In the genomic region with DNA sequence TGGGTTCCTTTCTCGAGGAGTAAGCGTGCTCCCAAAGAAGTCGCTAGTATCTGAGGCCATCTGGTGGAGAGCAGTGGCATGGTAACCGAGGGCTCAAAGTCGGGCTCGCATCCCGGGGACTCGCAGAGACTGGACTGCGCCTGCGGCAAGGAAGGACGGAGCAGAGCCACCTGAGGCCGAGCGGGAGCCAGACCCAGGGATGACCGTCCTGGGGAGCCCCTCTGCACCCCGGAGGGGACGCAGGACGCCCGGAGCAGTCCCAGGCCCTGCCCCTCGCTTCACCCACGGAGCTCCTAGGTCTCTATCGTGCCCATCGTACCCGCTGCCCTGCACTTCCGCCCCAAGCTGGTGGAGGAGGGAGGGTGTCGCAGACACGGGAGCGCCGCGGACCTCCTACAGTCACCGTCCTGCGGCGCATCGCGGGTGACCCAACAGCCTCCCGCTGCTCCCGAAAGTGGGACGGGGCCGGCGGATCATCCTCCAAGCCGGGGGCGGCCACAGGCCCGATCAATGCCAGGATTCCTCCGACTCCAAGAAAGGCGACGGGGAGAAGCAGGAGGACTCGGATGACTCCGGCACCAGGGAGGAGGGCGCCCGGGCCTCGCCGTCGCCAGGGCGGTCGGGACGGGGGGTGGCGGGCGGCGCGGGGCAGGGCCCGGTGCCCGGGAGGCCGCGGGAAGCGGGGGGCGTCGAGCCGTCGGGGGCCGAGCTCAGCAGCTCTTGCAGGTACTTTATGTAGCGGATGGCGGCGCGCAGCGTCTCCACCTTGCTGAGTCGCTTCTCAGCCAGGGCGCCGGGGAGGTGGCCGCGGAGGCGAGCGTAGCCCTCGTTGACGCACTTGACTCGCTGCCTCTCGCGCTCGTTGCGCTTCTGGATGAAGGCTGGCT, we compare ENCODE assay signal across 8 cellular contexts. TPM values are rescaled to one million over a fixed set of nuclear protein-coding genes. Genes with fewer than 3 reads are reported as not detected.
DNase-seq lines count a peak whose midpoint lies in the region; ATAC-seq and TF ChIP-seq lines count a peak whose summit lies in the region.

No MANE protein-coding gene starts in this region.

- H3K4me3 ChIP-seq in HFF-Myc (replicated peaks; ENCODE audit: low read depth, low read length), result peak overlapping the region; percentile 44
- H3K4me3 ChIP-seq in NB4 (ENCODE audit: low read depth, low read length), result peak overlapping the region; percentile 12
- peak overlapping the region; percentile 82 for H3K4me3 ChIP-seq in osteoblast (ENCODE audit: insufficient read depth, low read length)
- H3K4me3 ChIP-seq in thoracic aorta, result peak overlapping the region; percentile 86

- no peaks in the 10 kb centered on the region for H3K36me3 Mint-ChIP-seq in activated naive CD4-positive, alpha-beta T cell treated with anti-CD3 and anti-CD28 coated beads, Interleukin-2, amount 50 U/mL, for 72 hours
- H3K36me3 Mint-ChIP-seq in glutamatergic neuron (ENCODE audit: unreplicated experiment), result no peaks in the 10 kb centered on the region

- H3K27me3 Mint-ChIP-seq in glutamatergic neuron (ENCODE audit: unreplicated experiment), result peaks cover 7% of the 10 kb centered on the region

- peak overlapping the region; percentile 93 for H3K4me2 ChIP-seq in osteoblast (ENCODE audit: insufficient read depth, low read length)

- H3K4me1 ChIP-seq in osteoblast (ENCODE audit: insufficient read depth, low read length) (peaks cover 3% of the 10 kb centered on the region), thoracic aorta (ENCODE audit: control insufficient read depth in 1 of 2, low read depth in 2 of 2) (peaks cover 0 to 12% of the 10 kb centered on the region in 2 donors)

- no peak for TF ChIP-seq POLR2A in NB4 (IDR thresholded peaks at IDR 0.05; ENCODE audit: extremely low read depth, insufficient read length)

- no peaks in the 10 kb centered on the region for H3K79me2 ChIP-seq in osteoblast (ENCODE audit: insufficient read depth, low read length)

- in situ Hi-C loops in G401 (cut with HindIII; ENCODE audit: low sequenced_read_pairs), result no loop called here

- DNase-seq in G401 (ENCODE audit: low spot score) (peak; percentile 92), HFF-Myc (ENCODE audit: extremely low read depth, low read depth) (peak; percentile 76), NB4 (ENCODE audit: low read depth) (peak; percentile 84), glutamatergic neuron (peak; percentile 93), osteoblast (ENCODE audit: insufficient read length, low spot score, missing footprints) (peak; percentile 99), thoracic aorta (ENCODE audit: low spot score) (peak; percentile 60)
- peak; percentile 76 to 85 for DNase-seq in activated naive CD4-positive, alpha-beta T cell treated with anti-CD3 and anti-CD28 coated beads, Interleukin-2, amount 50 U/mL, for 72 hours (ENCODE audit: low spot score in 2 of 2)

- H3K27ac ChIP-seq in osteoblast (ENCODE audit: low read depth, low read length), result no peak overlapping the region
- H3K27ac ChIP-seq in thoracic aorta, result peak overlapping the region; percentile 20 to 58

- H3K27me3 ChIP-seq in osteoblast (ENCODE audit: insufficient read depth, low read length) (peaks cover 7% of the 10 kb centered on the region), thoracic aorta (replicated peaks; ENCODE audit: insufficient read depth) (no peaks in the 10 kb centered on the region)

- H3K9me3 Mint-ChIP-seq in activated naive CD4-positive, alpha-beta T cell treated with anti-CD3 and anti-CD28 coated beads, Interleukin-2, amount 50 U/mL, for 72 hours, result no peaks in the 10 kb centered on the region
- peaks cover 4% of the 10 kb centered on the region for H3K9me3 Mint-ChIP-seq in glutamatergic neuron (ENCODE audit: unreplicated experiment)

- H3K27ac Mint-ChIP-seq in activated naive CD4-positive, alpha-beta T cell treated with anti-CD3 and anti-CD28 coated beads, Interleukin-2, amount 50 U/mL, for 72 hours, result peak overlapping the region; percentile 65 to 82
- H3K27ac Mint-ChIP-seq in glutamatergic neuron (ENCODE audit: unreplicated experiment), result no peak overlapping the region

- TF ChIP-seq CTCF in HFF-Myc (IDR thresholded peaks at IDR 0.05; ENCODE audit: low read depth, low read length, missing control alignments) (peak; percentile 81), NB4 (IDR thresholded peaks at IDR 0.05; ENCODE audit: low read depth, low read length) (peak; percentile 72), glutamatergic neuron (IDR thresholded peaks at IDR 0.05; ENCODE audit: partially characterized antibody, unreplicated experiment) (peak; percentile 78), osteoblast (IDR thresholded peaks at IDR 0.05; ENCODE audit: extremely low read depth, low read depth, low read length) (peak; percentile 83), thoracic aorta (IDR thresholded peaks at IDR 0.05) (peak; percentile 85)

- peak; percentile 99 for ATAC-seq in SK-N-SH treated with all-trans-retinoic acid at 6 μM for 48 hours
- ATAC-seq in activated naive CD4-positive, alpha-beta T cell treated with anti-CD3 and anti-CD28 coated beads, Interleukin-2, amount 50 U/mL, for 72 hours, result peak; percentile 92
- peak; percentile 80 for ATAC-seq in thoracic aorta (ENCODE audit: insufficient number of reproducible peaks, low FRiP score, low read depth)

- peaks cover 8% of the 10 kb centered on the region for H3K4me1 Mint-ChIP-seq in glutamatergic neuron (ENCODE audit: low read depth, unreplicated experiment)

- H3K36me3 ChIP-seq in osteoblast (ENCODE audit: insufficient read depth, low read length), result no peaks in the 10 kb centered on the region
- H3K36me3 ChIP-seq in thoracic aorta, result no peaks in the 10 kb centered on the region

- peak overlapping the region; percentile 87 for H3K4me3 Mint-ChIP-seq in glutamatergic neuron (ENCODE audit: unreplicated experiment)

- peaks cover 3% of the 10 kb centered on the region for H4K20me1 ChIP-seq in osteoblast (ENCODE audit: insufficient read depth, low read length)

- H3K9me3 ChIP-seq in osteoblast (ENCODE audit: low read depth, low read length) (no peaks in the 10 kb centered on the region), thoracic aorta (no peaks in the 10 kb centered on the region)

- peak overlapping the region; percentile 97 for H2AFZ ChIP-seq in osteoblast (ENCODE audit: low read length)

TF ChIP-seq in SK-N-SH treated with all-trans-retinoic acid at 6 μM for 48 hours, 23 proteins besides CTCF, POLR2A, EP300 and RAD21 (continues in another document):
- no peak for TF ChIP-seq BACH2 (CRISPR knock-in tag; IDR thresholded peaks at IDR 0.05; ENCODE audit: borderline replicate concordance)
- no peak; the same call in 1 of the 2 replicates for TF ChIP-seq ZFP3 (CRISPR knock-in tag; IDR thresholded peaks at IDR 0.05)
- no peak for TF ChIP-seq ZNF565 (CRISPR knock-in tag; conservative IDR thresholded peaks at IDR 0.05; ENCODE audit: low read depth)
- TF ChIP-seq ARNTL (CRISPR knock-in tag; IDR thresholded peaks at IDR 0.05; ENCODE audit: borderline replicate concordance, low read depth), result no peak
- TF ChIP-seq ZFP30 (CRISPR knock-in tag; IDR thresholded peaks at IDR 0.05), result no peak
- TF ChIP-seq ESRRG (CRISPR knock-in tag; IDR thresholded peaks at IDR 0.05), result no peak
- no peak for TF ChIP-seq POU6F1 (CRISPR knock-in tag; IDR thresholded peaks at IDR 0.05; ENCODE audit: borderline replicate concordance, low read depth)
- TF ChIP-seq ZNF70 (CRISPR knock-in tag; IDR thresholded peaks at IDR 0.05), result no peak

RNA-seq across cellular contexts. Expression of gene CACNA1S, which starts 2.3 kb away (rescaled TPM):
- 0.06 TPM in 1 of 2 replicates, not detected in the other for total RNA-seq in G401 (2014; rRNA removed; shearing (Covaris generic))
- not detected for total RNA-seq in activated naive CD4-positive, alpha-beta T cell treated with anti-CD3 and anti-CD28 coated beads, Interleukin-2, amount 50 U/mL, for 72 hours
- 0.07 TPM for total RNA-seq in glutamatergic neuron (ENCODE audit: unreplicated experiment)
- not detected in 2 replicates for total RNA-seq in osteoblast
- total RNA-seq in thoracic aorta, result not detected

RNA-seq across cellular contexts. Expression of gene ASCL5, which starts 12.5 kb away (rescaled TPM):
- total RNA-seq in G401 (2014; rRNA removed; shearing (Covaris generic)), result 0.20 and 0.62 TPM in 2 replicates
- total RNA-seq in activated naive CD4-positive, alpha-beta T cell treated with anti-CD3 and anti-CD28 coated beads, Interleukin-2, amount 50 U/mL, for 72 hours, result under 1 TPM; 0.16 to 0.35 TPM
- not detected for total RNA-seq in glutamatergic neuron (ENCODE audit: unreplicated experiment)
- total RNA-seq in osteoblast, result not detected in 2 replicates
- not detected for total RNA-seq in thoracic aorta

RNA-seq across cellular contexts. Expression of gene TMEM9, which starts 39.8 kb away (rescaled TPM):
- total RNA-seq in G401 (2014; rRNA removed; shearing (Covaris generic)), result 541 and 629 TPM in 2 replicates
- 10 to 100 TPM; 19.0 to 28.1 TPM for total RNA-seq in activated naive CD4-positive, alpha-beta T cell treated with anti-CD3 and anti-CD28 coated beads, Interleukin-2, amount 50 U/mL, for 72 hours
- total RNA-seq in glutamatergic neuron (ENCODE audit: unreplicated experiment) (80.2 TPM), osteoblast (38.9 and 45.6 TPM in 2 replicates), thoracic aorta (10 to 100 TPM; 30.0 to 58.2 TPM)

Comparison
In these comparisons a context has a peak if more than half of its experiments do, and no peak if none do; other contexts are left out.
1. H3K4me3 ChIP-seq: peak in every context shown above with its lines; median percentile 86 in thoracic aorta; 82 in osteoblast; 44 in HFF-Myc; 12 in NB4.